In the genomic region with DNA sequence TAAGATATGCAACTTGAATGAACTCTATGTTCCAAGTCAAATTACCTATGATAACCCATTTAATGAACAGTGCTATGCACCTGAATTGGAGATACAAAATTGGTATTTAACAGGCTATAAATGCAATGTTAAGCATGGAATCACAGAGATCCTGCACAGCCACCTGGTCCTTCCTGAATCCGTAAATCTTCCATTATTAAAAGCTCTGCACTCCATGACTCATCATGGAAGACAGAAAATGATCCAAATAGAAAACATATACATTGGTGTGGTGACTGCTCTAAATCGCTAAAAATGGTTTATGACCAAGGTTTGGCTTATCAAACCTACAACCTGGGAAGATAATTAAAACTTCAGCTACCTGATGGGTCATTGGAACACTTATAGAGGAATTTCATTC, we compare ENCODE assay signal across 1 cellular context.
TF ChIP-seq lines count a peak whose summit lies in the region.

No MANE protein-coding gene starts in this region.

TF ChIP-seq in SK-N-SH, 30 proteins besides CTCF, POLR2A, EP300 and RAD21 (continued from another document):
- TF ChIP-seq FOSL2 (IDR thresholded peaks at IDR 0.05; ENCODE audit: borderline replicate concordance, low read depth) = peak; percentile 37; the same call in 1 of the 2 replicates
TF ChIP-seq in SK-N-SH: peak in this region for 4.
